ENCODE assay signal across 10 cellular contexts in genomic region chr3:46380471-46381215, GRCh38. TPM values are rescaled to one million over a fixed set of nuclear protein-coding genes. Genes with fewer than 3 reads are reported as not detected.
A peak's percentile ranks its signal among the peaks of the same experiment; 100 is the strongest.
DNase-seq lines count a peak whose midpoint lies in the region; ATAC-seq, FAIRE-seq and TF ChIP-seq lines count a peak whose summit lies in the region.
"Had no signal": no experiment of that assay in that cellular context is flagged by ENCODE, and none has a peak within 500 bp of the region (broad histone marks: within the 10 kb centered on the region; RNA-seq: fewer than 3 reads in every experiment).

No MANE protein-coding gene starts in this region.

- H3K36me3 Mint-ChIP-seq in activated T-helper 17 cell treated with anti-CD3 and anti-CD28 coated beads, Interleukin-2, amount 50 U/mL, for 72 hours (ENCODE audit: low read depth): no peaks in the 10 kb centered on the region

- WGBS in mesendoderm (ENCODE audit: extremely low coverage, insufficient coverage, low lambda C conversion rate): no CpG with 5 or more reads among the region's 8 CpGs

- peak overlapping the region; percentile 27; the same call in 1 of the 2 replicates for H3K4me3 ChIP-seq in ACC112 (ENCODE audit: low read depth, low read length)
- no peak overlapping the region for H3K4me3 ChIP-seq in mesendoderm (ENCODE audit: low read length)

- H3K4me1 ChIP-seq in ACC112 (ENCODE audit: control insufficient read depth, insufficient read depth, low read length, unreplicated experiment) (no peaks in the 10 kb centered on the region), mesendoderm (ENCODE audit: control insufficient read depth, low read depth, low read length) (peaks cover 13% of the 10 kb centered on the region)

- H3K56ac ChIP-seq in mesendoderm (ENCODE audit: low read length): no peak overlapping the region

- no peak for DNase-seq in GM19239 (ENCODE audit: insufficient read length, low spot score)
- DNase-seq in mesendoderm: no peak
- DNase-seq in 8988T: no peak
- no peak for DNase-seq in erythroblast (lab: John Stamatoyannopoulos, UW)
- DNase-seq in caudate nucleus (lab: John Stamatoyannopoulos, UW): no peak
- DNase-seq: NK-92 treated with Interleukin-12 subunit alpha and Interleukin-12 subunit beta, amount 100 ng/mL, for 24 hours had no signal

- H3K4me3 Mint-ChIP-seq in activated T-helper 17 cell treated with anti-CD3 and anti-CD28 coated beads, Interleukin-2, amount 50 U/mL, for 72 hours: no peak overlapping the region

- H3K4ac ChIP-seq in mesendoderm (ENCODE audit: low read depth, low read length): no peak overlapping the region

- no peak overlapping the region for H3K23ac ChIP-seq in mesendoderm (ENCODE audit: low read length)

- peaks cover 4% of the 10 kb centered on the region for H3K27me3 Mint-ChIP-seq in activated T-helper 17 cell treated with anti-CD3 and anti-CD28 coated beads, Interleukin-2, amount 50 U/mL, for 72 hours

- no peak overlapping the region for H3K9ac ChIP-seq in mesendoderm (ENCODE audit: low read length)

- H2BK120ac ChIP-seq in mesendoderm (ENCODE audit: low read depth, low read length): no peak overlapping the region

- H2BK15ac ChIP-seq in mesendoderm (replicated peaks; ENCODE audit: low read depth): no peak overlapping the region

- H3K79me1 ChIP-seq in mesendoderm (ENCODE audit: low read length): no peaks in the 10 kb centered on the region

- H2AFZ ChIP-seq in ACC112 (ENCODE audit: low read length, unreplicated experiment): peak overlapping the region; percentile 59

- no peak overlapping the region for H2BK5ac ChIP-seq in mesendoderm (ENCODE audit: low read length)

- H3K18ac ChIP-seq in mesendoderm (ENCODE audit: low read length): peak overlapping the region; percentile 21

- no peak overlapping the region for H3K4me2 ChIP-seq in mesendoderm (ENCODE audit: low read length)

- peaks cover 16% of the 10 kb centered on the region for H3K4me1 Mint-ChIP-seq in activated T-helper 17 cell treated with anti-CD3 and anti-CD28 coated beads, Interleukin-2, amount 50 U/mL, for 72 hours

- ATAC-seq in activated T-helper 17 cell treated with anti-CD3 and anti-CD28 coated beads, Interleukin-2, amount 50 U/mL, for 72 hours (replicated peaks): peak; percentile 21
- no peak for ATAC-seq in HG03097 (IDR thresholded peaks at IDR 0.05; ENCODE audit: low FRiP score, unreplicated experiment)

- H3K36me3 ChIP-seq in ACC112 (ENCODE audit: insufficient read depth, low read length) (no peaks in the 10 kb centered on the region), mesendoderm (ENCODE audit: control insufficient read depth, insufficient read depth, low read length) (no peaks in the 10 kb centered on the region)

- H3K27me3 ChIP-seq in ACC112 (ENCODE audit: insufficient read depth, low read length): peaks cover 26% of the 10 kb centered on the region
- no peaks in the 10 kb centered on the region for H3K27me3 ChIP-seq in mesendoderm (ENCODE audit: insufficient read depth, low read length, poor library complexity)

- H4K8ac ChIP-seq in mesendoderm (ENCODE audit: low read depth, low read length): no peak overlapping the region

- peak; percentile 84 for FAIRE-seq in GM19239 (lab: Jason Lieb, UNC)

- H4K5ac ChIP-seq in mesendoderm (ENCODE audit: low read length): no peak overlapping the region

- H3K79me2 ChIP-seq in ACC112 (ENCODE audit: control insufficient read depth, insufficient read depth, low read length, unreplicated experiment) (no peaks in the 10 kb centered on the region), mesendoderm (ENCODE audit: control insufficient read depth, insufficient read depth, low read length) (no peaks in the 10 kb centered on the region)

- no peaks in the 10 kb centered on the region for H3K9me3 Mint-ChIP-seq in activated T-helper 17 cell treated with anti-CD3 and anti-CD28 coated beads, Interleukin-2, amount 50 U/mL, for 72 hours

- TF ChIP-seq POLR2A in erythroblast (IDR thresholded peaks at IDR 0.05; ENCODE audit: low read length): no peak

- no peak overlapping the region for H2AK5ac ChIP-seq in mesendoderm (ENCODE audit: low read length)

- no peak overlapping the region for H3K27ac Mint-ChIP-seq in activated T-helper 17 cell treated with anti-CD3 and anti-CD28 coated beads, Interleukin-2, amount 50 U/mL, for 72 hours

- H3K27ac ChIP-seq in ACC112 (ENCODE audit: low read depth, low read length) (no peak overlapping the region), mesendoderm (ENCODE audit: low read depth, low read length) (peak overlapping the region; percentile 1), caudate nucleus (ENCODE audit: low read depth, low read length) (no peak overlapping the region)

RNA-seq across cellular contexts. Expression of gene CCR5, which starts 9.9 kb away (rescaled TPM):
- 10 to 100 TPM in 1 of 2 donors, 1 to 10 TPM in 1; 2.2 to 13.8 TPM for total RNA-seq in activated T-helper 17 cell treated with anti-CD3 and anti-CD28 coated beads, Interleukin-2, amount 50 U/mL, for 72 hours
- polyA plus RNA-seq in mesendoderm (2013, experiment 1 of 2): not detected
- not detected for polyA plus RNA-seq in mesendoderm (2013, experiment 2 of 2)
- total RNA-seq: chondrocyte had no signal

RNA-seq across cellular contexts. Expression of gene CCRL2, which starts 26.4 kb away (rescaled TPM):
- 1 to 10 TPM; 2.1 to 3.7 TPM for total RNA-seq in activated T-helper 17 cell treated with anti-CD3 and anti-CD28 coated beads, Interleukin-2, amount 50 U/mL, for 72 hours
- 0.04 TPM for polyA plus RNA-seq in mesendoderm (2013, experiment 1 of 2)
- not detected for polyA plus RNA-seq in mesendoderm (2013, experiment 2 of 2)
- total RNA-seq: chondrocyte had no signal

RNA-seq across cellular contexts. Expression of gene CCR2, which starts 26.7 kb away (rescaled TPM):
- 10 to 100 TPM in 1 of 2 donors, 1 to 10 TPM in 1; 2.9 to 17.5 TPM for total RNA-seq in activated T-helper 17 cell treated with anti-CD3 and anti-CD28 coated beads, Interleukin-2, amount 50 U/mL, for 72 hours
- not detected for polyA plus RNA-seq in mesendoderm (2013, experiment 1 of 2)
- polyA plus RNA-seq in mesendoderm (2013, experiment 2 of 2): not detected
- total RNA-seq: chondrocyte had no signal
